ENCODE assay signal across 8 cellular contexts in genomic region chr18:76518073-76518472, GRCh38. TPM values are rescaled to one million over a fixed set of nuclear protein-coding genes. Genes with fewer than 3 reads are reported as not detected.
DNase-seq lines count a peak whose midpoint lies in the region; FAIRE-seq and TF ChIP-seq lines count a peak whose summit lies in the region.

No MANE protein-coding gene starts in this region.

- H3K36me3 Mint-ChIP-seq in astrocyte (ENCODE audit: low read depth, unreplicated experiment) (no peaks in the 10 kb centered on the region), mesothelial cell of epicardium (no peaks in the 10 kb centered on the region)

- H3K9me3 Mint-ChIP-seq in astrocyte (ENCODE audit: unreplicated experiment) (peaks cover under 1% of the 10 kb centered on the region), mesothelial cell of epicardium (peaks cover 2% of the 10 kb centered on the region)

- no peak for FAIRE-seq in astrocyte (lab: Jason Lieb, UNC)

- peak overlapping the region; percentile 85 for H3K4me3 ChIP-seq in ACC112 (ENCODE audit: low read depth, low read length)
- peak overlapping the region; percentile 55 for H3K4me3 ChIP-seq in astrocyte (ENCODE audit: insufficient read depth, low read depth, low read length)

- no peaks in the 10 kb centered on the region for H3K27me3 ChIP-seq in ACC112 (ENCODE audit: insufficient read depth, low read length)
- H3K27me3 ChIP-seq in astrocyte (ENCODE audit: insufficient read depth, low read length): no peaks in the 10 kb centered on the region

- DNase-seq in HEK293T (ENCODE audit: extremely low spot score): peak; percentile 6
- no peak for DNase-seq in astrocyte (ENCODE audit: low read depth)
- DNase-seq in mesothelial cell of epicardium (ENCODE audit: low spot score in 2 of 2, unreplicated experiment in 2 of 2): no peak
- no peak for DNase-seq in LoVo (ENCODE audit: low spot score)
- no peak for DNase-seq in NCI-H128 (lab: John Stamatoyannopoulos, UW; ENCODE audit: unreplicated experiment)
- no peak for DNase-seq in activated CD4-positive, CD25-positive, alpha-beta regulatory T cell treated with anti-CD3 and anti-CD28 coated beads, Interleukin-2, amount 50 U/mL, for 72 hours
- no peak for DNase-seq in iPS-NIHi11 (ENCODE audit: low spot score)

- H2AFZ ChIP-seq in ACC112 (ENCODE audit: low read length, unreplicated experiment): peak overlapping the region; percentile 100
- H2AFZ ChIP-seq in astrocyte (ENCODE audit: low read depth, low read length): peak overlapping the region; percentile 92

- H3K4me1 ChIP-seq in ACC112 (ENCODE audit: control insufficient read depth, insufficient read depth, low read length, unreplicated experiment): peaks cover 11% of the 10 kb centered on the region
- H3K4me1 ChIP-seq in astrocyte (ENCODE audit: insufficient read depth, low read length): peaks cover 7% of the 10 kb centered on the region

- H3K4me3 Mint-ChIP-seq in astrocyte (ENCODE audit: unreplicated experiment) (peak overlapping the region; percentile 74), mesothelial cell of epicardium (peak overlapping the region; percentile 75)

- peaks cover 13% of the 10 kb centered on the region for H3K4me1 Mint-ChIP-seq in astrocyte (ENCODE audit: low read depth, unreplicated experiment)
- peaks cover 20% of the 10 kb centered on the region for H3K4me1 Mint-ChIP-seq in mesothelial cell of epicardium

- H3K36me3 ChIP-seq in ACC112 (ENCODE audit: insufficient read depth, low read length) (no peaks in the 10 kb centered on the region), astrocyte (ENCODE audit: insufficient read depth, low read length) (no peaks in the 10 kb centered on the region)

- H4K20me1 ChIP-seq in astrocyte (ENCODE audit: insufficient read depth, low read length): no peaks in the 10 kb centered on the region

- H3K79me2 ChIP-seq in ACC112 (ENCODE audit: control insufficient read depth, insufficient read depth, low read length, unreplicated experiment) (no peaks in the 10 kb centered on the region), astrocyte (ENCODE audit: insufficient read depth, low read length) (no peaks in the 10 kb centered on the region)

- peak overlapping the region; percentile 90 for H3K4me2 ChIP-seq in astrocyte (ENCODE audit: low read length)

- TF ChIP-seq CTCF in astrocyte (IDR thresholded peaks at IDR 0.05; ENCODE audit: insufficient read depth, low read depth, low read length): no peak
- no peak for TF ChIP-seq CTCF in mesothelial cell of epicardium (IDR thresholded peaks at IDR 0.05; ENCODE audit: unreplicated experiment)

- H3K27ac Mint-ChIP-seq in astrocyte (ENCODE audit: unreplicated experiment) (peak overlapping the region; percentile 81), mesothelial cell of epicardium (peak overlapping the region; percentile 95)

- peak overlapping the region; percentile 70 for H3K9ac ChIP-seq in astrocyte (ENCODE audit: low read length)

- H3K9me3 ChIP-seq in astrocyte (ENCODE audit: insufficient read depth, low read depth, low read length): no peaks in the 10 kb centered on the region

- CTCF ChIA-PET in HEK293T (lab: Yijun Ruan, JAX): no interaction called here

- POLR2A ChIA-PET in HEK293T (lab: Yijun Ruan, JAX): interaction anchor here (1.5 kb wide), 1 partner anchor 13 kb away, joined by 3 read pairs; no protein-coding TSS in a partner anchor

- H3K27me3 Mint-ChIP-seq in astrocyte (ENCODE audit: low read depth, unreplicated experiment) (peaks cover 10% of the 10 kb centered on the region), mesothelial cell of epicardium (ENCODE audit: low read depth) (no peaks in the 10 kb centered on the region)

- H3K27ac ChIP-seq in ACC112 (ENCODE audit: low read depth, low read length): no peak overlapping the region
- no peak overlapping the region for H3K27ac ChIP-seq in astrocyte (ENCODE audit: low read depth, low read length)

TF ChIP-seq in HEK293T, 16 proteins besides CTCF, POLR2A, EP300 and RAD21:
- TF ChIP-seq ZNF384 (IDR thresholded peaks at IDR 0.05) (peak; percentile 83), SP1 (IDR thresholded peaks at IDR 0.05) (no peak)

RNA-seq across cellular contexts. Expression of gene ZNF516, which starts 23.0 kb away (rescaled TPM):
- total RNA-seq in astrocyte: 55.9 and 59.8 TPM in 2 replicates
- 84.4 to 92.1 TPM (median 90.9 TPM) in 3 replicates for total RNA-seq in mesothelial cell of epicardium
